29 cellular contexts compared by ENCODE assay signal in the genomic region with DNA sequence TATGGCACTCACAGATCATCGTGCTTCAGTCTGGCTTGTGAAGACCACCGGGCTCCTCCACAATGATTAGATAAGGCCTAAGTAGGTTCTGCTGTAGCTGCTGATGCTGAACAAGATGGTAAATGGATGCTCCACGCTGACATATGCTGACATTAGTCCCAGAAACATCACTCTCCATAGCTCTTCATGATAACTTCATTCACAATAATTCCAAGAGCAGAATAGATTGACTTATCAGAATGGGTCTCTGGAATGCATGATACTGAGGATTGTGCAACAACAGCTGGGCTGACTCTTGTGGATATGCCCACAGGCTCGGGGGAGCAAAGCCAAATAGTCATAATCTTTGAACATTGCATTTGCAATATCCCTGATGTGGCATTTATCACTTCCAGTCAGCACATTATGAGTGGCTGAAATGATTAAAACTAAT.
DNase-seq lines count a peak whose midpoint lies in the region; ATAC-seq and TF ChIP-seq lines count a peak whose summit lies in the region.
"Had no signal": no experiment of that assay in that cellular context is flagged by ENCODE, and none has a peak within 500 bp of the region (broad histone marks: within the 10 kb centered on the region; RNA-seq: fewer than 3 reads in every experiment).

No MANE protein-coding gene starts in this region.

- no peak overlapping the region for H3K4me3 Mint-ChIP-seq in MCF 10A (ENCODE audit: unreplicated experiment)
- H3K4me3 Mint-ChIP-seq: activated naive CD4-positive, alpha-beta T cell treated with anti-CD3 and anti-CD28 coated beads, Interleukin-2, amount 10 ng/mL, durations not matched to agents 7 days and 5 days; natural killer cell had no signal

- H3K9me3 Mint-ChIP-seq in MCF 10A (ENCODE audit: unreplicated experiment), result no peaks in the 10 kb centered on the region
- H3K9me3 Mint-ChIP-seq: natural killer cell had no signal

- intact Hi-C loops in MCF 10A (cut with micrococcal nuclease), result no loop called here
- intact Hi-C loops in breast epithelium (cut with DNase I; ENCODE audit: low total_unique reads), result no loop called here

- DNase-seq in MCF 10A (ENCODE audit: unreplicated experiment) (peak; percentile 21), breast epithelium (ENCODE audit: low spot score in 2 of 2) (no peak), fibroblast of peridontal ligament (ENCODE audit: extremely low read depth) (peak; percentile 72), amygdala (lab: John Stamatoyannopoulos, UW) (no peak), NCI-H446 (lab: John Stamatoyannopoulos, UW) (no peak), NCI-H510A (lab: John Stamatoyannopoulos, UW) (no peak)
- DNase-seq: activated CD4-positive, alpha-beta T cell treated with anti-CD3 and anti-CD28 coated beads, Interleukin-2, amount 50 U/mL, for 48 hours; activated CD8-positive, alpha-beta memory T cell treated with anti-CD3 and anti-CD28 coated beads, Interleukin-2, amount 50 U/mL, for 48 hours; activated naive CD4-positive, alpha-beta T cell treated with anti-CD3 and anti-CD28 coated beads, Interleukin-2, amount 10 ng/mL, durations not matched to agents 7 days and 5 days; central memory CD4-positive, alpha-beta T cell; dermis blood vessel endothelial cell; GF-D8; heart left ventricle; midbrain; MM.1S; natural killer cell; NCI-H146; NCI-H524; SHP77 treated with DMSO at 0.1 percent for 48 hours; small intestine; stimulated activated CD4-positive, alpha-beta T cell treated with anti-CD3 and anti-CD28 coated beads, Interleukin-1b, Interleukin-23, amount 100 ng/mL, for 48 hours; stimulated activated CD8-positive, alpha-beta memory T cell treated with anti-CD3 and anti-CD28 coated beads, Interleukin-4, amount 100 ng/mL, for 48 hours; stomach; T-helper 1 cell; tibial artery had no signal

- no peaks in the 10 kb centered on the region for H3K36me3 ChIP-seq in breast epithelium
- H3K36me3 ChIP-seq: ascending aorta, heart left ventricle, stomach, tibial artery had no signal

- no peak overlapping the region for H3K27ac Mint-ChIP-seq in MCF 10A (ENCODE audit: low read depth, unreplicated experiment)
- H3K27ac Mint-ChIP-seq: activated naive CD4-positive, alpha-beta T cell treated with anti-CD3 and anti-CD28 coated beads, Interleukin-2, amount 10 ng/mL, durations not matched to agents 7 days and 5 days; natural killer cell had no signal

- H3K4me1 Mint-ChIP-seq in MCF 10A (ENCODE audit: insufficient read depth, unreplicated experiment), result peaks cover 6% of the 10 kb centered on the region
- H3K4me1 Mint-ChIP-seq: activated naive CD4-positive, alpha-beta T cell treated with anti-CD3 and anti-CD28 coated beads, Interleukin-2, amount 10 ng/mL, durations not matched to agents 7 days and 5 days; natural killer cell had no signal

- no TSS peak for BruUV-seq in MCF 10A (replicated peaks; lab: Mats Ljungman, UMichigan)

- no peaks in the 10 kb centered on the region for H3K9me3 ChIP-seq in breast epithelium
- H3K9me3 ChIP-seq: ascending aorta, heart left ventricle, stomach, tibial artery had no signal

- no peaks in the 10 kb centered on the region for H3K36me3 Mint-ChIP-seq in MCF 10A (ENCODE audit: insufficient read depth, unreplicated experiment)
- H3K36me3 Mint-ChIP-seq: activated naive CD4-positive, alpha-beta T cell treated with anti-CD3 and anti-CD28 coated beads, Interleukin-2, amount 10 ng/mL, durations not matched to agents 7 days and 5 days; natural killer cell had no signal

- H3K4me1 ChIP-seq in breast epithelium, result no peaks in the 10 kb centered on the region
- H3K4me1 ChIP-seq: ascending aorta, tibial artery had no signal

- H3K4me3 ChIP-seq in breast epithelium, result no peak overlapping the region
- H3K4me3 ChIP-seq: ascending aorta, heart left ventricle, stomach, tibial artery had no signal

- peaks cover 21% of the 10 kb centered on the region for H3K27me3 Mint-ChIP-seq in MCF 10A (ENCODE audit: insufficient read depth, unreplicated experiment)
- H3K27me3 Mint-ChIP-seq: activated naive CD4-positive, alpha-beta T cell treated with anti-CD3 and anti-CD28 coated beads, Interleukin-2, amount 10 ng/mL, durations not matched to agents 7 days and 5 days had no signal

- CTCF ChIA-PET in MCF 10A (lab: Yijun Ruan, JAX), result interaction anchor here (0.6 kb wide), 1 partner anchor 24 kb away, joined by 4 read pairs; no protein-coding TSS in a partner anchor

- TF ChIP-seq CTCF in MCF 10A (IDR thresholded peaks at IDR 0.05; ENCODE audit: unreplicated experiment) (no peak), breast epithelium (IDR thresholded peaks at IDR 0.05) (no peak)

- H3K27ac ChIP-seq in breast epithelium, result no peak overlapping the region
- H3K27ac ChIP-seq: ascending aorta, heart left ventricle, stomach, tibial artery had no signal

- no peak; the same call in 2 of the 3 replicates for ATAC-seq in SK-N-SH treated with all-trans-retinoic acid at 6 μM for 48 hours
- ATAC-seq in HG03039 (IDR thresholded peaks at IDR 0.05; ENCODE audit: unreplicated experiment), result no peak
- ATAC-seq: activated CD4-positive, CD25-positive, alpha-beta regulatory T cell treated with anti-CD3 and anti-CD28 coated beads, Interleukin-2, amount 50 U/mL, for 24 hours; heart left ventricle had no signal

- no peak for TF ChIP-seq POLR2A in breast epithelium (IDR thresholded peaks at IDR 0.05)

- H3K27me3 ChIP-seq in breast epithelium, result no peaks in the 10 kb centered on the region
- H3K27me3 ChIP-seq: ascending aorta, stomach, tibial artery had no signal

- POLR2A ChIA-PET in MCF 10A (lab: Yijun Ruan, JAX), result interaction anchor here (0.5 kb wide), 1 partner anchor 402 kb away, joined by 4 read pairs; no protein-coding TSS in a partner anchor

TF ChIP-seq in SK-N-SH treated with all-trans-retinoic acid at 6 μM for 48 hours, 23 proteins besides CTCF, POLR2A, EP300 and RAD21:
- peak; percentile 58; the same call in 1 of the 2 replicates for TF ChIP-seq TCF4 (CRISPR knock-in tag; IDR thresholded peaks at IDR 0.05; ENCODE audit: borderline replicate concordance)
- no peak for TF ChIP-seq ARNTL (CRISPR knock-in tag; IDR thresholded peaks at IDR 0.05; ENCODE audit: borderline replicate concordance, low read depth)

Comparison
In these comparisons a context has a peak if more than half of its experiments do, and no peak if none do; other contexts are left out.
1. DNase-seq: peak in MCF 10A (single experiment) and fibroblast of peridontal ligament (single experiment); none in breast epithelium (0 of 2), amygdala (0 of 56), NCI-H446 (0 of 2) and NCI-H510A (single experiment).